In genomic region chr2:158602027-158602426, GRCh38 we compare ENCODE assay signal across 10 cellular contexts.
"Had no signal": no experiment of that assay in that cellular context is flagged by ENCODE, and none has a peak within 500 bp of the region (broad histone marks: within the 10 kb centered on the region; RNA-seq: fewer than 3 reads in every experiment).

No MANE protein-coding gene starts in this region.

- H3K4me1 ChIP-seq: right lobe of liver had no signal

- DNase-seq: activated CD4-positive, alpha-beta T cell treated with anti-CD3 and anti-CD28 coated beads, Interleukin-2, amount 50 U/mL, for 4 hours; activated CD4-positive, CD25-positive, alpha-beta regulatory T cell treated with anti-CD3 and anti-CD28 coated beads, Interleukin-2, amount 50 U/mL, for 72 hours; activated naive CD4-positive, alpha-beta T cell treated with anti-CD3 and anti-CD28 coated beads for 36 hours; esophagus squamous epithelium; kidney; mesendoderm; right lobe of liver; upper lobe of left lung had no signal

- H3K36me3 ChIP-seq: ascending aorta, right lobe of liver, upper lobe of left lung had no signal

- H3K27me3 ChIP-seq: ascending aorta, esophagus squamous epithelium, hepatocyte, right lobe of liver, upper lobe of left lung had no signal

- H3K4me3 ChIP-seq: ascending aorta, esophagus squamous epithelium, hepatocyte, right lobe of liver, upper lobe of left lung had no signal

- H3K27ac ChIP-seq: ascending aorta, esophagus squamous epithelium, hepatocyte, right lobe of liver, upper lobe of left lung had no signal

- H3K9me3 ChIP-seq: ascending aorta, esophagus squamous epithelium, right lobe of liver, upper lobe of left lung had no signal
